ENCODE assay signal across 8 cellular contexts in the genomic region with DNA sequence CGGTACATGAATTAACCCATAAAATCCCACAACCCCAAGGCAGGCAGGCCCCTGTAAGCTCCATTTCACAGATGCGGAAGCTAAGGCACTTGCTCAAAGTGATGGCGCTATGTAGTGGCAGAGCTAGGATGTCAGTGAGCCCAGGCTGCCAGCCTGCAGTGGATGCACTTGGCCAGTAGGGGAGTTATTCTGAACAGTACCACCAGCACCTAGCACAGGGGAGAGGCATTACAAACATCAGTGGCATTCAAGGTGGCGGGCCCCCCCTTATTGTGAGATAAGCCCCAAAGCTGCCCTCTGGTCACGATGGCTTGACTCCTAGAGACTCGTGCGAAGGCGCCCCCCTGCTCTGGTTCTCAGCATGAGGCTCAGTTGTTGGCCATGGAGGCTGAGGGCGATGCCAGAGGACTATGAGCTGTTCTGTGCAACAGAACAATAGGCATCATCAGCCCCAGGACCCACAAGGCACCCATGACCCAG. TPM values are rescaled to one million over a fixed set of nuclear protein-coding genes. Genes with fewer than 3 reads are reported as not detected.
A peak's percentile ranks its signal among the peaks of the same experiment; 100 is the strongest.
DNase-seq lines count a peak whose midpoint lies in the region; ATAC-seq and TF ChIP-seq lines count a peak whose summit lies in the region.
"Had no signal": no experiment of that assay in that cellular context is flagged by ENCODE, and none has a peak within 500 bp of the region (broad histone marks: within the 10 kb centered on the region; RNA-seq: fewer than 3 reads in every experiment).

No MANE protein-coding gene starts in this region.

- H3K9me3 Mint-ChIP-seq in activated CD4-positive, alpha-beta T cell treated with anti-CD3 and anti-CD28 coated beads, Interleukin-2, amount 10 ng/mL, durations not matched to agents 24 days and 14 days, result no peaks in the 10 kb centered on the region

- peaks cover 51% of the 10 kb centered on the region for H3K4me1 ChIP-seq in psoas muscle

- intact Hi-C loops in activated CD4-positive, alpha-beta T cell treated with anti-CD3 and anti-CD28 coated beads, Interleukin-2, amount 10 ng/mL, durations not matched to agents 24 days and 14 days (cut with micrococcal nuclease), result no loop called here
- intact Hi-C loops in psoas muscle (cut with DNase I), result loop anchor here in 1 of 2 donors (2.0 kb wide), 1 partner anchor 35 kb away; a partner anchor contains a TSS

- H3K27me3 ChIP-seq in psoas muscle (ENCODE audit: insufficient read depth in 3 of 3, low read length in 2 of 3), result no peaks in the 10 kb centered on the region

- TF ChIP-seq CTCF in GM12873 (IDR thresholded peaks at IDR 0.05; ENCODE audit: insufficient read depth, low read depth, low read length, missing control alignments), result peak; percentile 87
- TF ChIP-seq CTCF in foreskin fibroblast (IDR thresholded peaks at IDR 0.05; ENCODE audit: low read depth, low read length), result peak; percentile 67
- peak; percentile 50 for TF ChIP-seq CTCF in psoas muscle (IDR thresholded peaks at IDR 0.05)

- no peaks in the 10 kb centered on the region for H3K4me1 Mint-ChIP-seq in activated CD4-positive, alpha-beta T cell treated with anti-CD3 and anti-CD28 coated beads, Interleukin-2, amount 10 ng/mL, durations not matched to agents 24 days and 14 days

- whole genome bisulfite sequencing in psoas muscle, 3 donors, result 79 to 91% (median 84%) methylated on average over 9 of the region's 9 CpGs

- ATAC-seq in HG03378 (IDR thresholded peaks at IDR 0.05; ENCODE audit: unreplicated experiment) (peak; percentile 58), psoas muscle (peak in 3 of 4 donors; percentile 48 to 53 (median 48)), HG02973 (IDR thresholded peaks at IDR 0.05; ENCODE audit: unreplicated experiment) (no peak)

- H3K9me3 ChIP-seq in psoas muscle, result no peaks in the 10 kb centered on the region

- no peaks in the 10 kb centered on the region for H3K27me3 Mint-ChIP-seq in activated CD4-positive, alpha-beta T cell treated with anti-CD3 and anti-CD28 coated beads, Interleukin-2, amount 10 ng/mL, durations not matched to agents 24 days and 14 days

- no peak overlapping the region for H3K4me3 Mint-ChIP-seq in activated CD4-positive, alpha-beta T cell treated with anti-CD3 and anti-CD28 coated beads, Interleukin-2, amount 10 ng/mL, durations not matched to agents 24 days and 14 days

- peak; percentile 75 for DNase-seq in activated CD4-positive, alpha-beta T cell treated with anti-CD3 and anti-CD28 coated beads, Interleukin-2, amount 10 ng/mL, durations not matched to agents 24 days and 14 days
- DNase-seq in foreskin fibroblast (peak in 1 of 2 donors; percentile 31), psoas muscle (peak in 1 of 2 donors; percentile 59), putamen (ENCODE audit: low spot score) (no peak)

- H3K27ac ChIP-seq in psoas muscle, result peak overlapping the region; percentile 91
- H3K27ac ChIP-seq: skin epidermis had no signal

- H3K27ac Mint-ChIP-seq in activated CD4-positive, alpha-beta T cell treated with anti-CD3 and anti-CD28 coated beads, Interleukin-2, amount 10 ng/mL, durations not matched to agents 24 days and 14 days, result no peak overlapping the region

- H3K36me3 ChIP-seq in psoas muscle (ENCODE audit: insufficient read depth in 1 of 2, low read depth in 1 of 2), result peaks cover 0 to 22% of the 10 kb centered on the region in 2 donors

- peaks cover 26% of the 10 kb centered on the region for H3K36me3 Mint-ChIP-seq in activated CD4-positive, alpha-beta T cell treated with anti-CD3 and anti-CD28 coated beads, Interleukin-2, amount 10 ng/mL, durations not matched to agents 24 days and 14 days (ENCODE audit: low read depth)

- H3K4me3 ChIP-seq in foreskin fibroblast (ENCODE audit: low read depth in 1 of 2, low read length in 2 of 2) (no peak overlapping the region), psoas muscle (no peak overlapping the region)
- H3K4me3 ChIP-seq: skin epidermis had no signal

RNA-seq across cellular contexts. Expression of a gene that starts 33.8 kb away (rescaled TPM):
- total RNA-seq in activated CD4-positive, alpha-beta T cell treated with anti-CD3 and anti-CD28 coated beads, Interleukin-2, amount 10 ng/mL, durations not matched to agents 24 days and 14 days, result 54.3 and 56.5 TPM in 2 replicates
- total RNA-seq in psoas muscle, result 10 to 100 TPM; 35.2 to 95.5 (median 55.5) TPM
- 10 to 100 TPM; 37.6 to 57.9 (median 47.4) TPM for polyA plus RNA-seq in psoas muscle

RNA-seq across cellular contexts. Expression of a gene that starts 34.0 kb away (rescaled TPM):
- total RNA-seq in activated CD4-positive, alpha-beta T cell treated with anti-CD3 and anti-CD28 coated beads, Interleukin-2, amount 10 ng/mL, durations not matched to agents 24 days and 14 days, result 17.5 and 18.0 TPM in 2 replicates
- total RNA-seq in psoas muscle, result 1 to 10 TPM; 4.5 to 8.7 (median 6.4) TPM
- polyA plus RNA-seq in psoas muscle, result 1 to 10 TPM; 4.7 to 9.6 (median 5.3) TPM
